Comparison of ENCODE assay signal across 9 cellular contexts in the genomic region with DNA sequence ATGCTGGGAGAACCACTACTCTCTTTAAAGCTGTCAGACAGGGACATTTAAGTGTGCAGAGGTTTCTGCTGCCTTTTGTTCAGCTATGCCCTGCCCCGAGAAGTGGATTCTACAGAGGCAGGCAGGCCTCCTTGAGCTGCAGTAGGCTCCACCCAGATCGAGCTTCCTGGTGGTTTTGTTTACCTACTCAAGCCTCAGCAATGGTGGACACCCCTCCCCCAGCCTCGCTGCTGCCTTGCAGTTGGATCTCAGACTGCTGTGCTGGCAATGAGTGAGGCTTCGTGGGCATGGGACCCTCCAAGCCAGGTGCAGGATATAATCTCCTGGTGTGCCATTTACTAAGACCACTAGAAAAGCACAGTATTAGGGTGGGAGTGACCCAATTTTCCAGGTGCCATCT. TPM values are rescaled to one million over a fixed set of nuclear protein-coding genes. Genes with fewer than 3 reads are reported as not detected.
"Had no signal": no experiment of that assay in that cellular context is flagged by ENCODE, and none has a peak within 500 bp of the region (broad histone marks: within the 10 kb centered on the region; RNA-seq: fewer than 3 reads in every experiment).

No MANE protein-coding gene starts in this region.

RNA-seq across cellular contexts. Expression of a gene that starts 5.2 kb away (rescaled TPM):
- total RNA-seq: dermis microvascular lymphatic vessel endothelial cell, endothelial cell of umbilical vein, epithelial cell of proximal tubule, esophagus muscularis mucosa, fibroblast of villous mesenchyme, gastroesophageal sphincter, glomerular endothelial cell had no signal
- polyA plus RNA-seq: fibroblast of lung, foreskin keratinocyte had no signal
